8 cellular contexts compared by ENCODE assay signal in the genomic region with DNA sequence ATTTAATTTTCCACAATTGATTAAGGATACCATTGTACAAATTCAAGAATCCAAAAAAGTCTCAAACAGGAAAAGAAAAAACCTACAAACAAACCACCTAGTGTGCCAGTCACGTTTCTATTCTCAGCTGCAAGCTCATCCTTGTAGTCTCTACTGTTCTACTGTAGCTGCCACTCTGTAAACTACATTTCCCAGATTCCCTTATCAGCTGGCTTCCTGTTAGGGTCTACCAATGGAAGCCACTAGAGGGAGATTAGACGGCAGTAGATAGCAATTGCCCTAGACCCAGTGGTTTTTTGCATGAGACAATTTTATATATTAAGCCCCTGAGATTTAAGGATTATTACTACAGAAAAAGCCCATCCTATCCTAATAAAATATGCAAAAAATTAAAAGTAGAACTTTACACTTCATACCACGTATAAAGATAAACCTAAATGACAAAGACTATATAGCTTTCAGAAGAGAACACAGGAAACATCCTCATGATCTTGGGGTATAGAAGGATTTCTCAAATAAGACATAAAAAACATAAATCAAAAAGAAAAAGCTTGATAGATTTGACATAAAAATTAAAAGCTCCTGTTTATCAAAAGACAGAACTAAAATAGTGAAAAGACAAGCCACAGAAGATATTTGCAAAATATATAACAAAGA. TPM values are rescaled to one million over a fixed set of nuclear protein-coding genes. Genes with fewer than 3 reads are reported as not detected.
DNase-seq lines count a peak whose midpoint lies in the region; ATAC-seq, FAIRE-seq and TF ChIP-seq lines count a peak whose summit lies in the region.

No MANE protein-coding gene starts in this region.

- H3K4me1 ChIP-seq in Panc1 (ENCODE audit: control insufficient read depth, insufficient read depth, low read length) = no peaks in the 10 kb centered on the region

- ATAC-seq in Right ventricle myocardium inferior (peak; percentile 93), Panc1 (peak; percentile 100)

- CTCF ChIA-PET in Panc1 (lab: Charles Lee) = interaction anchor here (0.8 to 1.3 kb wide), 4 partner anchors 10 to 135 kb away, joined by 3 to 4 read pairs (median 3); no protein-coding TSS in a partner anchor

- TF ChIP-seq CTCF in LNCaP clone FGC (IDR thresholded peaks at IDR 0.05; ENCODE audit: control insufficient read depth, extremely low read depth, insufficient read depth) (peak; percentile 75), Panc1 (IDR thresholded peaks at IDR 0.05) (peak; percentile 82), coronary artery (IDR thresholded peaks at IDR 0.05) (peak; percentile 52)

- peak; percentile 96 for FAIRE-seq in H54 (lab: Jason Lieb, UNC)

- in situ Hi-C loops in Panc1 (cut with HindIII; ENCODE audit: low pct_unique_long_range_greater_than_20kb, low sequenced_read_pairs) = no loop called here

- H3K4me1 Mint-ChIP-seq in T-helper 2 cell treated with Interferon-gamma antibody and Interleukin-4, amounts not matched to agents 5 μg/mL and 100 μg/mL, for 36 hours (ENCODE audit: low read depth) = peaks cover 10% of the 10 kb centered on the region

- H3K27ac ChIP-seq in Panc1 (ENCODE audit: low read length) (no peak overlapping the region), coronary artery (no peak overlapping the region)

- no peak overlapping the region for H3K27ac Mint-ChIP-seq in T-helper 2 cell treated with Interferon-gamma antibody and Interleukin-4, amounts not matched to agents 5 μg/mL and 100 μg/mL, for 36 hours

- H3K4me3 ChIP-seq in LNCaP clone FGC (ENCODE audit: low read depth, low read length) = no peak overlapping the region
- H3K4me3 ChIP-seq in Panc1 (ENCODE audit: low read depth in 2 of 2, low read length in 2 of 2) = no peak overlapping the region
- no peak overlapping the region for H3K4me3 ChIP-seq in coronary artery

- no peak for DNase-seq in Right ventricle myocardium inferior (ENCODE audit: missing footprints)
- no peak for DNase-seq in cardiac septum (ENCODE audit: low spot score)
- DNase-seq in H54 (ENCODE audit: insufficient read length, low spot score) = peak; percentile 64
- peak; percentile 36 for DNase-seq in LNCaP clone FGC (ENCODE audit: low read depth)
- peak; percentile 24 for DNase-seq in Panc1 (ENCODE audit: low read depth, low spot score)
- DNase-seq in coronary artery (ENCODE audit: low spot score) = no peak
- peak; percentile 80 to 86 for DNase-seq in lung microvascular endothelial cell (ENCODE audit: low read depth in 2 of 2)
- no peak for DNase-seq in T-helper 2 cell treated with Interferon-gamma antibody and Interleukin-4, amounts not matched to agents 5 μg/mL and 100 μg/mL, for 36 hours (ENCODE audit: low spot score)

- no peaks in the 10 kb centered on the region; the same call in 1 of the 2 replicates for H3K36me3 ChIP-seq in Panc1 (ENCODE audit: control insufficient read depth, insufficient read depth, low read length)

- no peak overlapping the region for H3K4me3 Mint-ChIP-seq in T-helper 2 cell treated with Interferon-gamma antibody and Interleukin-4, amounts not matched to agents 5 μg/mL and 100 μg/mL, for 36 hours

- peaks cover 5% of the 10 kb centered on the region for H3K36me3 Mint-ChIP-seq in T-helper 2 cell treated with Interferon-gamma antibody and Interleukin-4, amounts not matched to agents 5 μg/mL and 100 μg/mL, for 36 hours (ENCODE audit: low read depth)

- intact Hi-C loops in Right ventricle myocardium inferior (cut with DNase I) = loop anchor here (5.0 kb wide), 1 partner anchor 37 kb away; a partner anchor contains a TSS
- intact Hi-C loops in cardiac septum (cut with DNase I) = no loop called here
- intact Hi-C loops in Panc1 (cut with micrococcal nuclease; ENCODE audit: unreplicated experiment) = no loop called here

- POLR2A ChIA-PET in Panc1 (lab: Charles Lee) = interaction anchor here (0.7 kb wide), 1 partner anchor 313 kb away, joined by 4 read pairs; no protein-coding TSS in a partner anchor

- H3K27me3 ChIP-seq in Panc1 (ENCODE audit: control insufficient read depth, insufficient read depth, low read length) = no peaks in the 10 kb centered on the region

- BruUV-seq in Panc1 (replicated peaks; lab: Mats Ljungman, UMichigan) = no TSS peak

- no peak for TF ChIP-seq POLR2A in H54 (IDR thresholded peaks at IDR 0.05; ENCODE audit: low read depth, low read length)

- H3K9me3 Mint-ChIP-seq in T-helper 2 cell treated with Interferon-gamma antibody and Interleukin-4, amounts not matched to agents 5 μg/mL and 100 μg/mL, for 36 hours = no peaks in the 10 kb centered on the region

- no peaks in the 10 kb centered on the region for H3K9me3 ChIP-seq in Panc1 (ENCODE audit: control insufficient read depth, insufficient read depth, low read depth, low read length)

- no peaks in the 10 kb centered on the region for H3K27me3 Mint-ChIP-seq in T-helper 2 cell treated with Interferon-gamma antibody and Interleukin-4, amounts not matched to agents 5 μg/mL and 100 μg/mL, for 36 hours (ENCODE audit: low read depth)

RNA-seq across cellular contexts. Expression of a gene that starts 37.4 kb away (rescaled TPM):
- total RNA-seq in Right ventricle myocardium inferior = 88.7 TPM
- 50.5 TPM for total RNA-seq in cardiac septum
- 25.1 TPM for total RNA-seq in Panc1 (2021; ENCODE audit: unreplicated experiment)
- polyA plus RNA-seq in Panc1 (2012; ENCODE audit: insufficient read length) = 40.6 TPM
- 35.1 and 36.8 TPM in 2 replicates for total RNA-seq in lung microvascular endothelial cell

Comparison
In these comparisons a context has a peak if more than half of its experiments do, and no peak if none do; other contexts are left out.
1. DNase-seq: peak in H54 (single experiment), LNCaP clone FGC (single experiment), Panc1 (single experiment) and lung microvascular endothelial cell (2 of 2); none in Right ventricle myocardium inferior (single experiment), cardiac septum (single experiment), coronary artery (single experiment) and T-helper 2 cell treated with Interferon-gamma antibody and Interleukin-4, amounts not matched to agents 5 μg/mL and 100 μg/mL, for 36 hours (single experiment).
2. Peak in every context shown above with its lines, with median percentiles within 50 percentile points of each other: CTCF ChIP-seq.